8 cellular contexts compared by ENCODE assay signal in genomic region chr16:11297492-11298142, GRCh38. TPM values are rescaled to one million over a fixed set of nuclear protein-coding genes. Genes with fewer than 3 reads are reported as not detected.
A peak's percentile ranks its signal among the peaks of the same experiment; 100 is the strongest.
DNase-seq lines count a peak whose midpoint lies in the region; ATAC-seq and TF ChIP-seq lines count a peak whose summit lies in the region.

No MANE protein-coding gene starts in this region.

- ATAC-seq in HG03280 (IDR thresholded peaks at IDR 0.05; ENCODE audit: unreplicated experiment) = peak; percentile 74
- ATAC-seq in omental fat pad (ENCODE audit: low FRiP score) = peak; percentile 60

- POLR2A ChIA-PET in BJ (lab: Charles Lee) = interaction anchor here (0.6 kb wide), 1 partner anchor 273 kb away, joined by 3 read pairs; no protein-coding TSS in a partner anchor

- no peaks in the 10 kb centered on the region for H3K27me3 ChIP-seq in BJ (ENCODE audit: control insufficient read depth, insufficient read depth, low read length)
- no peaks in the 10 kb centered on the region for H3K27me3 ChIP-seq in OCI-LY1 (ENCODE audit: insufficient read depth, low read length)

- H3F3A ChIP-seq in OCI-LY1 (ENCODE audit: insufficient read depth, low read length) = peaks cover 8% of the 10 kb centered on the region

- H3K4me3 ChIP-seq in BJ (ENCODE audit: low read depth, low read length) (no peak overlapping the region), OCI-LY1 (ENCODE audit: low read depth, low read length, poor library complexity, severe bottlenecking) (peak overlapping the region; percentile 22)

- TF ChIP-seq CTCF in BJ (IDR thresholded peaks at IDR 0.05; ENCODE audit: insufficient read depth, low read depth, low read length) (no peak), OCI-LY1 (IDR thresholded peaks at IDR 0.05; ENCODE audit: low read length) (peak; percentile 50), omental fat pad (IDR thresholded peaks at IDR 0.05) (no peak)

- DNase-seq in BJ (ENCODE audit: low read depth) = peak; percentile 22
- DNase-seq in activated T-cell treated with anti-CD3 and anti-CD28 coated beads, Interleukin-2, amount 50 U/mL, for 1 hour = peak; percentile 70
- DNase-seq in fibroblast of peridontal ligament (ENCODE audit: extremely low read depth) = peak; percentile 73
- DNase-seq in omental fat pad (ENCODE audit: low spot score) = no peak
- peak; percentile 64 for DNase-seq in superior temporal gyrus (ENCODE audit: extremely low spot score)

- H3K4me2 ChIP-seq in OCI-LY1 (ENCODE audit: low read length) = peak overlapping the region; percentile 62

- no peaks in the 10 kb centered on the region for H3K9me3 ChIP-seq in OCI-LY1 (ENCODE audit: low read length)

- H3K79me2 ChIP-seq in OCI-LY1 (ENCODE audit: insufficient read depth, low read length) = no peaks in the 10 kb centered on the region

- H3K36me3 ChIP-seq in BJ (ENCODE audit: control insufficient read depth, insufficient read depth, low read length) (no peaks in the 10 kb centered on the region), OCI-LY1 (ENCODE audit: insufficient read depth, low read length) (no peaks in the 10 kb centered on the region)

- no peaks in the 10 kb centered on the region for H4K20me1 ChIP-seq in OCI-LY1 (ENCODE audit: insufficient read depth, low read length)

- CTCF ChIA-PET in BJ (lab: Yijun Ruan, JAX) = interaction anchor here (0.8 to 2.6 kb wide), 8 partner anchors 14 to 334 kb away, joined by 3 to 8 read pairs (median 4); partner anchors contain the start of gene SOCS1

- H3K9ac ChIP-seq in OCI-LY1 (ENCODE audit: low read length) = peak overlapping the region; percentile 59

- peak overlapping the region; percentile 98 for H3K27ac ChIP-seq in OCI-LY1 (ENCODE audit: low read depth, low read length, poor library complexity, severe bottlenecking)

- no peak overlapping the region for H2AFZ ChIP-seq in OCI-LY1 (ENCODE audit: low read length)

- no peaks in the 10 kb centered on the region for H3K9me2 ChIP-seq in OCI-LY1 (ENCODE audit: low read depth, low read length)

- peaks cover 76% of the 10 kb centered on the region for H3K4me1 ChIP-seq in OCI-LY1 (ENCODE audit: insufficient read depth, low read length, severe bottlenecking)

- peak; percentile 25 for TF ChIP-seq POLR2A in GM19099 (IDR thresholded peaks at IDR 0.05; ENCODE audit: extremely low read depth, insufficient read length, low read depth)

RNA-seq across cellular contexts. Expression of gene PRM1, which starts 16.5 kb away (rescaled TPM):
- not detected in 2 replicates for polyA plus RNA-seq in BJ (2011; rRNA removed)
- not detected in 2 replicates for polyA minus RNA-seq in BJ (2011; rRNA and poly(A)+ RNA removed)
- not detected for total RNA-seq in omental fat pad

RNA-seq across cellular contexts. Expression of gene PRM2, which starts 21.3 kb away (rescaled TPM):
- polyA plus RNA-seq in BJ (2011; rRNA removed) = not detected in 2 replicates
- not detected in 2 replicates for polyA minus RNA-seq in BJ (2011; rRNA and poly(A)+ RNA removed)
- not detected for total RNA-seq in omental fat pad

RNA-seq across cellular contexts. Expression of gene PRM3, which starts 24.2 kb away (rescaled TPM):
- polyA plus RNA-seq in BJ (2011; rRNA removed) = not detected in 2 replicates
- not detected in 2 replicates for polyA minus RNA-seq in BJ (2011; rRNA and poly(A)+ RNA removed)
- total RNA-seq in omental fat pad = not detected

RNA-seq across cellular contexts. Expression of gene TNP2, which starts 28.5 kb away (rescaled TPM):
- not detected in 2 replicates for polyA plus RNA-seq in BJ (2011; rRNA removed)
- not detected in 2 replicates for polyA minus RNA-seq in BJ (2011; rRNA and poly(A)+ RNA removed)
- total RNA-seq in omental fat pad = not detected

RNA-seq across cellular contexts. Expression of gene SOCS1, which starts 41.6 kb away (rescaled TPM):
- polyA plus RNA-seq in BJ (2011; rRNA removed) = 1.9 and 2.6 TPM in 2 replicates
- 3.1 and 3.2 TPM in 2 replicates for polyA minus RNA-seq in BJ (2011; rRNA and poly(A)+ RNA removed)
- total RNA-seq in omental fat pad = 10 to 100 TPM in 2 of 4 donors, 1 to 10 TPM in 2; 6.5 to 26.8 (median 18.0) TPM
